ENCODE assay signal across 17 cellular contexts in genomic region chr12:132562489-132563045, GRCh38. TPM values are rescaled to one million over a fixed set of nuclear protein-coding genes. Genes with fewer than 3 reads are reported as not detected.
DNase-seq lines count a peak whose midpoint lies in the region; ATAC-seq and TF ChIP-seq lines count a peak whose summit lies in the region.
"Had no signal": no experiment of that assay in that cellular context is flagged by ENCODE, and none has a peak within 500 bp of the region (broad histone marks: within the 10 kb centered on the region; RNA-seq: fewer than 3 reads in every experiment).

No MANE protein-coding gene starts in this region.

- H3K9ac ChIP-seq in DND-41 (ENCODE audit: low read depth, low read length) (no peak overlapping the region), neural cell (ENCODE audit: low read length) (no peak overlapping the region), H9 (ENCODE audit: extremely low read depth, insufficient read length, low read length) (no peak overlapping the region)

- no peak overlapping the region for H3K27ac Mint-ChIP-seq in Caco-2 (ENCODE audit: unreplicated experiment)
- no peak overlapping the region for H3K27ac Mint-ChIP-seq in WTC11
- H3K27ac Mint-ChIP-seq in H9 = no peak overlapping the region
- no peak overlapping the region for H3K27ac Mint-ChIP-seq in activated CD4-positive, alpha-beta memory T cell treated with anti-CD3 and anti-CD28 coated beads for 36 hours
- H3K27ac Mint-ChIP-seq: CD14-positive monocyte, T-cell had no signal

- no peak for TF ChIP-seq EP300 in neural cell (conservative IDR thresholded peaks at IDR 0.05; ENCODE audit: poor library complexity, severe bottlenecking)

- H2AFZ ChIP-seq in DND-41 (ENCODE audit: low read depth, low read length) = no peak overlapping the region
- no peak overlapping the region for H2AFZ ChIP-seq in neural cell (ENCODE audit: low read depth, low read length)
- H2AFZ ChIP-seq in H9 (ENCODE audit: low read length) = no peak overlapping the region

- ATAC-seq in DND-41 (ENCODE audit: insufficient read depth, low read depth) (no peak), WTC11 (no peak)
- ATAC-seq: T-cell had no signal

- H3K79me1 ChIP-seq in H9 (ENCODE audit: insufficient read depth, low read depth, low read length, poor library complexity, severe bottlenecking) = peaks cover 5% of the 10 kb centered on the region

- H3F3A ChIP-seq in neural cell (ENCODE audit: insufficient read depth, low read length, poor library complexity, severe bottlenecking) = no peaks in the 10 kb centered on the region

- H3K36me3 Mint-ChIP-seq in Caco-2 (ENCODE audit: insufficient read depth, unreplicated experiment) (peaks cover 51% of the 10 kb centered on the region), WTC11 (peaks cover 4% of the 10 kb centered on the region; the same call in 1 of the 2 replicates), H9 (ENCODE audit: insufficient read depth in 1 of 3, low read depth in 3 of 3) (peaks cover 16 to 26% (median 19%) of the 10 kb centered on the region in 3 experiments)
- H3K36me3 Mint-ChIP-seq in activated CD4-positive, alpha-beta memory T cell treated with anti-CD3 and anti-CD28 coated beads for 36 hours = peaks cover 2% of the 10 kb centered on the region

- no peak overlapping the region for H4K8ac ChIP-seq in H9 (replicated peaks; ENCODE audit: insufficient read length, low read depth, low read length)

- H4K5ac ChIP-seq in H9 (ENCODE audit: insufficient read length, low read depth, low read length) = no peak overlapping the region

- WGBS in H9 (ENCODE audit: extremely low coverage, insufficient read length, low lambda C conversion rate) = no CpG with 5 or more reads among the region's 22 CpGs

- no peak for TF ChIP-seq RAD21 in neural cell (conservative IDR thresholded peaks at IDR 0.05)

- H3K4me3 Mint-ChIP-seq in Caco-2 (ENCODE audit: unreplicated experiment) = peak overlapping the region; percentile 40
- no peak overlapping the region for H3K4me3 Mint-ChIP-seq in WTC11
- no peak overlapping the region for H3K4me3 Mint-ChIP-seq in H9
- H3K4me3 Mint-ChIP-seq in activated CD4-positive, alpha-beta memory T cell treated with anti-CD3 and anti-CD28 coated beads for 36 hours = no peak overlapping the region
- H3K4me3 Mint-ChIP-seq: CD14-positive monocyte, T-cell had no signal

- TF ChIP-seq CTCF in Caco-2 (IDR thresholded peaks at IDR 0.05; ENCODE audit: insufficient read depth in 1 of 2, low read depth in 1 of 2, low read length in 1 of 2, severe bottlenecking in 1 of 2, unreplicated experiment in 1 of 2) (no peak), DND-41 (IDR thresholded peaks at IDR 0.05; ENCODE audit: borderline replicate concordance, extremely low read depth, low read length, poor library complexity, severe bottlenecking) (no peak), WTC11 (IDR thresholded peaks at IDR 0.05) (no peak), neural cell (IDR thresholded peaks at IDR 0.05; ENCODE audit: poor library complexity, severe bottlenecking) (no peak), H9 (conservative IDR thresholded peaks at IDR 0.05) (no peak)

- DNase-seq in Caco-2 (no peak), DND-41 (no peak), WTC11 (ENCODE audit: low spot score) (no peak), head of caudate nucleus (no peak), H9 (no peak), epidermal melanocyte (ENCODE audit: insufficient read length, low spot score) (no peak)
- no peak for DNase-seq in activated CD4-positive, alpha-beta memory T cell treated with anti-CD3 and anti-CD28 coated beads for 36 hours
- DNase-seq: DMS 273 treated with DMSO at 0.1 percent for 48 hours, GOT3, KG1, NCI-H1417 treated with DMSO at 0.1 percent for 48 hours, NCI-H187 treated with DMSO at 0.1 percent for 48 hours, T-cell had no signal

- no peaks in the 10 kb centered on the region for H3K9me2 ChIP-seq in neural cell (ENCODE audit: insufficient read depth, low read length)

- H3K23me2 ChIP-seq in H9 (ENCODE audit: insufficient read length, low read depth, low read length, poor library complexity, severe bottlenecking) = peaks cover 4% of the 10 kb centered on the region

- no peak overlapping the region for H3K18ac ChIP-seq in H9 (ENCODE audit: insufficient read length, low read depth, low read length)

- no peaks in the 10 kb centered on the region for H3K4me1 ChIP-seq in Caco-2
- peaks cover 27% of the 10 kb centered on the region for H3K4me1 ChIP-seq in DND-41 (ENCODE audit: insufficient read depth, low read length)
- H3K4me1 ChIP-seq in H9 (ENCODE audit: insufficient read depth, low read length) = no peaks in the 10 kb centered on the region

- H3K27ac ChIP-seq in DND-41 (ENCODE audit: low read length) = no peak overlapping the region
- H3K27ac ChIP-seq in neural cell (ENCODE audit: low read length) = no peak overlapping the region
- no peak overlapping the region for H3K27ac ChIP-seq in H9 (ENCODE audit: insufficient read length, low read depth, low read length)

- H3K14ac ChIP-seq in H9 (ENCODE audit: insufficient read depth, low read length) = no peak overlapping the region

- no TSS peak for BruUV-seq in Caco-2 (replicated peaks; lab: Mats Ljungman, UMichigan)

- CTCF ChIA-PET in Caco-2 (lab: Charles Lee) (interaction anchor here (0.8 to 2.9 kb wide), 4 partner anchors 97 to 409 kb away, joined by 3 to 28 read pairs (median 6); no protein-coding TSS in a partner anchor), WTC11 (lab: Charles Lee) (interaction anchor here (0.8 to 2.5 kb wide), 7 partner anchors 17 to 149 kb away, joined by 3 to 15 read pairs (median 5); no protein-coding TSS in a partner anchor)
- CTCF ChIA-PET in activated CD4-positive, alpha-beta memory T cell treated with anti-CD3 and anti-CD28 coated beads for 36 hours (lab: Charles Lee) = interaction anchor here (0.7 to 1.1 kb wide), 2 partner anchors 147 to 148 kb away, joined by 3 read pairs; no protein-coding TSS in a partner anchor

- H3T11ph ChIP-seq in H9 (ENCODE audit: low read length) = no peak overlapping the region

- no peaks in the 10 kb centered on the region for H3K9me3 ChIP-seq in Caco-2
- no peaks in the 10 kb centered on the region for H3K9me3 ChIP-seq in DND-41 (ENCODE audit: insufficient read depth, low read length, severe bottlenecking)
- no peaks in the 10 kb centered on the region for H3K9me3 ChIP-seq in neural cell (ENCODE audit: low read length)
- H3K9me3 ChIP-seq in H9 (ENCODE audit: control insufficient read depth, low read depth, low read length) = no peaks in the 10 kb centered on the region

- H2BK15ac ChIP-seq in H9 (ENCODE audit: low read depth, low read length) = no peak overlapping the region

- H3K4me2 ChIP-seq in DND-41 (ENCODE audit: insufficient read depth, low read length) (0 out of 2 replicates have a peak overlapping the region, but pooled peaks have one; percentile 83), neural cell (ENCODE audit: low read length) (no peak overlapping the region), H9 (ENCODE audit: insufficient read depth, insufficient read length, low read length) (no peak overlapping the region)

- peaks cover 70% of the 10 kb centered on the region for H3K79me2 ChIP-seq in DND-41 (ENCODE audit: insufficient read depth, low read length)
- peaks cover 46% of the 10 kb centered on the region for H3K79me2 ChIP-seq in neural cell (replicated peaks; ENCODE audit: insufficient read depth, low read length)
- peaks cover 11% of the 10 kb centered on the region; the same call in 1 of the 2 replicates for H3K79me2 ChIP-seq in H9 (ENCODE audit: insufficient read depth, low read length)

- H3K4me3 ChIP-seq in Caco-2 (ENCODE audit: low read depth, low read length) (no peak overlapping the region), DND-41 (ENCODE audit: low read depth in 1 of 2, low read length in 2 of 2) (no peak overlapping the region), neural cell (ENCODE audit: low read length) (peak overlapping the region; percentile 78)

- no peaks in the 10 kb centered on the region for H3K27me3 ChIP-seq in Caco-2 (replicated peaks; ENCODE audit: control insufficient read depth, insufficient read depth, low read length)
- peaks cover 3% of the 10 kb centered on the region for H3K27me3 ChIP-seq in DND-41 (ENCODE audit: insufficient read depth, low read length, poor library complexity)
- H3K27me3 ChIP-seq in neural cell (ENCODE audit: insufficient read depth, low read depth, low read length) = no peaks in the 10 kb centered on the region
- no peaks in the 10 kb centered on the region; the same call in 1 of the 2 replicates for H3K27me3 ChIP-seq in H9 (ENCODE audit: insufficient read depth, low read length)

- no peak overlapping the region for H2BK5ac ChIP-seq in H9 (ENCODE audit: insufficient read length, low read length)

- POLR2A ChIA-PET in Caco-2 (lab: Charles Lee) = no interaction called here
- POLR2A ChIA-PET in WTC11 (lab: Charles Lee) = no interaction called here
- POLR2A ChIA-PET in activated CD4-positive, alpha-beta memory T cell treated with anti-CD3 and anti-CD28 coated beads for 36 hours (lab: Charles Lee) = no interaction called here

- peaks cover 60% of the 10 kb centered on the region for H4K20me1 ChIP-seq in DND-41 (ENCODE audit: insufficient read depth, low read length)
- H4K20me1 ChIP-seq in neural cell (ENCODE audit: insufficient read depth) = peaks cover 12% of the 10 kb centered on the region
- H4K20me1 ChIP-seq in H9 (ENCODE audit: control insufficient read depth, insufficient read depth, insufficient read length) = peaks cover 4% of the 10 kb centered on the region

- no peak overlapping the region for H3K56ac ChIP-seq in H9 (ENCODE audit: insufficient read length, low read depth, low read length)

- no peak overlapping the region for H2BK120ac ChIP-seq in H9 (ENCODE audit: low read depth, low read length, poor library complexity, severe bottlenecking)

- H3K4me1 Mint-ChIP-seq in Caco-2 (ENCODE audit: low read depth, unreplicated experiment) (peaks cover 6% of the 10 kb centered on the region), WTC11 (peaks cover 2% of the 10 kb centered on the region; the same call in 1 of the 2 replicates), H9 (peaks cover 0 to 3% of the 10 kb centered on the region in 2 experiments; a peak in 2 of 4 replicates)
- H3K4me1 Mint-ChIP-seq in activated CD4-positive, alpha-beta memory T cell treated with anti-CD3 and anti-CD28 coated beads for 36 hours (ENCODE audit: low read depth) = peaks cover 15% of the 10 kb centered on the region

- H3K9me3 Mint-ChIP-seq in Caco-2 (ENCODE audit: unreplicated experiment) = no peaks in the 10 kb centered on the region
- H3K9me3 Mint-ChIP-seq in WTC11 = no peaks in the 10 kb centered on the region
- no peaks in the 10 kb centered on the region for H3K9me3 Mint-ChIP-seq in H9
- H3K9me3 Mint-ChIP-seq in activated CD4-positive, alpha-beta memory T cell treated with anti-CD3 and anti-CD28 coated beads for 36 hours = no peaks in the 10 kb centered on the region
- H3K9me3 Mint-ChIP-seq: T-cell had no signal

- H2BK20ac ChIP-seq in H9 (ENCODE audit: low read depth, low read length, poor library complexity, severe bottlenecking) = no peak overlapping the region

- H3K36me3 ChIP-seq in Caco-2 (ENCODE audit: control insufficient read depth, insufficient read depth, low read length) (peaks cover 3% of the 10 kb centered on the region; the same call in 1 of the 2 replicates), DND-41 (ENCODE audit: insufficient read depth, low read length) (peaks cover 25% of the 10 kb centered on the region), neural cell (ENCODE audit: insufficient read depth, low read length) (no peaks in the 10 kb centered on the region)

- no peak overlapping the region for H3K23ac ChIP-seq in H9 (ENCODE audit: insufficient read length, low read depth, low read length)

- H4K91ac ChIP-seq in H9 (ENCODE audit: insufficient read length, low read depth, low read length) = no peak overlapping the region

- no peaks in the 10 kb centered on the region for H3K27me3 Mint-ChIP-seq in Caco-2 (ENCODE audit: insufficient read depth, unreplicated experiment)
- H3K27me3 Mint-ChIP-seq in WTC11 (ENCODE audit: low read depth) = peaks cover 17% of the 10 kb centered on the region
- H3K27me3 Mint-ChIP-seq in H9 (ENCODE audit: low read depth) = peaks cover 36% of the 10 kb centered on the region
- peaks cover 4% of the 10 kb centered on the region for H3K27me3 Mint-ChIP-seq in activated CD4-positive, alpha-beta memory T cell treated with anti-CD3 and anti-CD28 coated beads for 36 hours

- intact Hi-C loops in Caco-2 (cut with micrococcal nuclease; ENCODE audit: unreplicated experiment) (loop anchor here (5.0 kb wide), 1 partner anchor 70 kb away; the partner anchor contains the start of gene FBRSL1), head of caudate nucleus (cut with DNase I) (no loop called here)
- intact Hi-C loops in activated CD4-positive, alpha-beta memory T cell treated with anti-CD3 and anti-CD28 coated beads for 36 hours (cut with micrococcal nuclease) = no loop called here

- no peak overlapping the region for H2AK5ac ChIP-seq in H9 (ENCODE audit: insufficient read length, low read length)

- no peak overlapping the region for H3K4ac ChIP-seq in H9 (ENCODE audit: low read depth, low read length)

- no peak overlapping the region for H2BK12ac ChIP-seq in H9 (ENCODE audit: insufficient read length, low read depth, low read length)

RNA-seq across cellular contexts. Expression of gene LRCOL1, which starts 47.8 kb away (rescaled TPM):
- not detected in 2 replicates for total RNA-seq in Caco-2 (2022)
- 0.24 TPM in 1 of 3 replicates, not detected in the others for total RNA-seq in WTC11 (2021)
- not detected in 2 replicates for polyA plus RNA-seq in neural cell
- polyA minus RNA-seq in neural cell = not detected in 2 replicates
- not detected in 2 replicates for total RNA-seq in H9 (2021)
- total RNA-seq in activated CD4-positive, alpha-beta memory T cell treated with anti-CD3 and anti-CD28 coated beads for 36 hours = not detected
- total RNA-seq: NCI-H460, RPMI7951, T-cell had no signal
- polyA plus RNA-seq: CD14-positive monocyte had no signal

RNA-seq across cellular contexts. Expression of gene P2RX2, which starts 56.0 kb away (rescaled TPM):
- total RNA-seq in Caco-2 (2022) = not detected in 2 replicates
- 1.6 to 2.6 TPM (median 2.1 TPM) in 3 replicates for total RNA-seq in WTC11 (2021)
- polyA plus RNA-seq in neural cell = not detected in 2 replicates
- polyA minus RNA-seq in neural cell = not detected in 2 replicates
- 1.8 and 2.2 TPM in 2 replicates for total RNA-seq in H9 (2021)
- total RNA-seq in activated CD4-positive, alpha-beta memory T cell treated with anti-CD3 and anti-CD28 coated beads for 36 hours = not detected
- total RNA-seq: NCI-H460, RPMI7951, T-cell had no signal
- polyA plus RNA-seq: CD14-positive monocyte had no signal
